Comparison of ENCODE assay signal across 12 cellular contexts in genomic region chr1:46369542-46370213, GRCh38. TPM values are rescaled to one million over a fixed set of nuclear protein-coding genes. Genes with fewer than 3 reads are reported as not detected.
DNase-seq lines count a peak whose midpoint lies in the region; ATAC-seq and TF ChIP-seq lines count a peak whose summit lies in the region.
"Had no signal": no experiment of that assay in that cellular context is flagged by ENCODE, and none has a peak within 500 bp of the region (broad histone marks: within the 10 kb centered on the region; RNA-seq: fewer than 3 reads in every experiment).

No MANE protein-coding gene starts in this region.

- H3K27ac Mint-ChIP-seq in activated naive CD8-positive, alpha-beta T cell treated with anti-CD3 and anti-CD28 coated beads, Interleukin-2, amount 10 ng/mL, durations not matched to agents 7 days and 5 days, result peak overlapping the region; percentile 3
- H3K27ac Mint-ChIP-seq in activated naive CD8-positive, alpha-beta T cell treated with anti-CD3 and anti-CD28 coated beads for 36 hours, result no peak overlapping the region
- H3K27ac Mint-ChIP-seq in dendritic cell treated with granulocyte-macrophage colony-stimulating factor and Interleukin-4, amounts not matched to agents 40 ng/mL and 50 ng/mL, for 4 days, result peak overlapping the region; percentile 78
- H3K27ac Mint-ChIP-seq in stimulated activated naive B cell treated with anti-CD40 and anti-IgM and Interleukin-4, amounts not matched to agents 10 μg/mL and 1 μg/mL and 100 μg/mL, for 72 hours, result peak overlapping the region; percentile 90

- peak overlapping the region; percentile 57 for H3K27ac ChIP-seq in Karpas-422 (ENCODE audit: low read length)
- H3K27ac ChIP-seq: sigmoid colon, upper lobe of left lung had no signal

- H3K9me3 Mint-ChIP-seq in activated naive CD8-positive, alpha-beta T cell treated with anti-CD3 and anti-CD28 coated beads, Interleukin-2, amount 10 ng/mL, durations not matched to agents 7 days and 5 days, result no peaks in the 10 kb centered on the region
- no peaks in the 10 kb centered on the region for H3K9me3 Mint-ChIP-seq in activated naive CD8-positive, alpha-beta T cell treated with anti-CD3 and anti-CD28 coated beads for 36 hours
- H3K9me3 Mint-ChIP-seq in dendritic cell treated with granulocyte-macrophage colony-stimulating factor and Interleukin-4, amounts not matched to agents 40 ng/mL and 50 ng/mL, for 4 days, result no peaks in the 10 kb centered on the region
- H3K9me3 Mint-ChIP-seq in stimulated activated naive B cell treated with anti-CD40 and anti-IgM and Interleukin-4, amounts not matched to agents 10 μg/mL and 1 μg/mL and 100 μg/mL, for 72 hours, result peaks cover 2 to 4% of the 10 kb centered on the region in 2 donors

- H3K9me2 ChIP-seq in Karpas-422 (replicated peaks; ENCODE audit: insufficient read depth, low read length), result no peaks in the 10 kb centered on the region

- no peaks in the 10 kb centered on the region for H4K20me1 ChIP-seq in Karpas-422 (ENCODE audit: insufficient read depth, low read depth, low read length)

- peak overlapping the region; percentile 53 for H3K4me2 ChIP-seq in Karpas-422 (ENCODE audit: low read depth, low read length, poor library complexity, severe bottlenecking)

- peaks cover 40% of the 10 kb centered on the region for H3K4me1 ChIP-seq in Karpas-422 (ENCODE audit: low read length)
- H3K4me1 ChIP-seq in BE2C, result no peaks in the 10 kb centered on the region
- H3K4me1 ChIP-seq: sigmoid colon, upper lobe of left lung had no signal

- no peak for TF ChIP-seq CTCF in BE2C (IDR thresholded peaks at IDR 0.05; ENCODE audit: low read depth, low read length)

- H3K4me1 Mint-ChIP-seq in activated naive CD8-positive, alpha-beta T cell treated with anti-CD3 and anti-CD28 coated beads, Interleukin-2, amount 10 ng/mL, durations not matched to agents 7 days and 5 days, result peaks cover 6% of the 10 kb centered on the region
- peaks cover 3% of the 10 kb centered on the region for H3K4me1 Mint-ChIP-seq in activated naive CD8-positive, alpha-beta T cell treated with anti-CD3 and anti-CD28 coated beads for 36 hours
- peaks cover 45% of the 10 kb centered on the region for H3K4me1 Mint-ChIP-seq in dendritic cell treated with granulocyte-macrophage colony-stimulating factor and Interleukin-4, amounts not matched to agents 40 ng/mL and 50 ng/mL, for 4 days (ENCODE audit: low read depth)
- peaks cover 20 to 44% of the 10 kb centered on the region in 2 donors for H3K4me1 Mint-ChIP-seq in stimulated activated naive B cell treated with anti-CD40 and anti-IgM and Interleukin-4, amounts not matched to agents 10 μg/mL and 1 μg/mL and 100 μg/mL, for 72 hours

- H2AFZ ChIP-seq in Karpas-422 (ENCODE audit: low read length), result peak overlapping the region; percentile 22; the same call in 1 of the 2 replicates

- no peaks in the 10 kb centered on the region for H3K27me3 Mint-ChIP-seq in activated naive CD8-positive, alpha-beta T cell treated with anti-CD3 and anti-CD28 coated beads, Interleukin-2, amount 10 ng/mL, durations not matched to agents 7 days and 5 days
- H3K27me3 Mint-ChIP-seq in activated naive CD8-positive, alpha-beta T cell treated with anti-CD3 and anti-CD28 coated beads for 36 hours, result no peaks in the 10 kb centered on the region
- no peaks in the 10 kb centered on the region for H3K27me3 Mint-ChIP-seq in dendritic cell treated with granulocyte-macrophage colony-stimulating factor and Interleukin-4, amounts not matched to agents 40 ng/mL and 50 ng/mL, for 4 days
- no peaks in the 10 kb centered on the region for H3K27me3 Mint-ChIP-seq in stimulated activated naive B cell treated with anti-CD40 and anti-IgM and Interleukin-4, amounts not matched to agents 10 μg/mL and 1 μg/mL and 100 μg/mL, for 72 hours

- H3K4me3 Mint-ChIP-seq in activated naive CD8-positive, alpha-beta T cell treated with anti-CD3 and anti-CD28 coated beads, Interleukin-2, amount 10 ng/mL, durations not matched to agents 7 days and 5 days, result no peak overlapping the region
- H3K4me3 Mint-ChIP-seq in activated naive CD8-positive, alpha-beta T cell treated with anti-CD3 and anti-CD28 coated beads for 36 hours, result no peak overlapping the region
- no peak overlapping the region for H3K4me3 Mint-ChIP-seq in dendritic cell treated with granulocyte-macrophage colony-stimulating factor and Interleukin-4, amounts not matched to agents 40 ng/mL and 50 ng/mL, for 4 days
- peak overlapping the region; percentile 20 to 42 for H3K4me3 Mint-ChIP-seq in stimulated activated naive B cell treated with anti-CD40 and anti-IgM and Interleukin-4, amounts not matched to agents 10 μg/mL and 1 μg/mL and 100 μg/mL, for 72 hours

- DNase-seq in activated naive CD8-positive, alpha-beta T cell treated with anti-CD3 and anti-CD28 coated beads, Interleukin-2, amount 10 ng/mL, durations not matched to agents 7 days and 5 days, result no peak
- DNase-seq in activated naive CD8-positive, alpha-beta T cell treated with anti-CD3 and anti-CD28 coated beads for 36 hours, result no peak
- DNase-seq in Karpas-422 (peak; percentile 59), putamen (ENCODE audit: low spot score) (no peak), NCI-H82 treated with DMSO at 0.1 percent for 48 hours (lab: John Stamatoyannopoulos, UW; ENCODE audit: unreplicated experiment) (no peak), BE2C (no peak)
- DNase-seq in stimulated activated naive B cell treated with anti-CD40 and anti-IgM and Interleukin-4, amounts not matched to agents 10 μg/mL and 1 μg/mL and 100 μg/mL, for 72 hours, result no peak
- DNase-seq: sigmoid colon, upper lobe of left lung had no signal

- H3K9me3 ChIP-seq in Karpas-422 (ENCODE audit: low read length) (no peaks in the 10 kb centered on the region), BE2C (no peaks in the 10 kb centered on the region)
- H3K9me3 ChIP-seq: sigmoid colon, upper lobe of left lung had no signal

- H3K36me3 Mint-ChIP-seq in activated naive CD8-positive, alpha-beta T cell treated with anti-CD3 and anti-CD28 coated beads, Interleukin-2, amount 10 ng/mL, durations not matched to agents 7 days and 5 days, result peaks cover 21% of the 10 kb centered on the region
- H3K36me3 Mint-ChIP-seq in activated naive CD8-positive, alpha-beta T cell treated with anti-CD3 and anti-CD28 coated beads for 36 hours, result peaks cover 24% of the 10 kb centered on the region
- H3K36me3 Mint-ChIP-seq in dendritic cell treated with granulocyte-macrophage colony-stimulating factor and Interleukin-4, amounts not matched to agents 40 ng/mL and 50 ng/mL, for 4 days (ENCODE audit: low read depth), result peaks cover 51% of the 10 kb centered on the region
- H3K36me3 Mint-ChIP-seq in stimulated activated naive B cell treated with anti-CD40 and anti-IgM and Interleukin-4, amounts not matched to agents 10 μg/mL and 1 μg/mL and 100 μg/mL, for 72 hours, result peaks cover 36 to 46% of the 10 kb centered on the region in 2 donors

- H3K27me3 ChIP-seq in Karpas-422 (ENCODE audit: low read length) (no peaks in the 10 kb centered on the region), BE2C (no peaks in the 10 kb centered on the region)
- H3K27me3 ChIP-seq: sigmoid colon, upper lobe of left lung had no signal

- H3K4me3 ChIP-seq in Karpas-422 (ENCODE audit: low read length) (peak overlapping the region; percentile 35; the same call in 1 of the 2 replicates), BE2C (ENCODE audit: low read depth, low read length) (no peak overlapping the region)
- H3K4me3 ChIP-seq: sigmoid colon, upper lobe of left lung had no signal

- ATAC-seq in activated naive CD8-positive, alpha-beta T cell treated with anti-CD3 and anti-CD28 coated beads, Interleukin-2, amount 10 ng/mL, durations not matched to agents 7 days and 5 days (ENCODE audit: low read depth), result no peak
- ATAC-seq in stimulated activated naive B cell treated with anti-CD40 and anti-IgM and Interleukin-4, amounts not matched to agents 10 μg/mL and 1 μg/mL and 100 μg/mL, for 72 hours (replicated peaks), result peak; percentile 30 to 35

- POLR2A ChIA-PET in activated naive CD8-positive, alpha-beta T cell treated with anti-CD3 and anti-CD28 coated beads, Interleukin-2, amount 10 ng/mL, durations not matched to agents 7 days and 5 days (lab: Charles Lee), result no interaction called here

- H3K36me3 ChIP-seq in Karpas-422 (ENCODE audit: insufficient read depth, low read length), result peaks cover 5% of the 10 kb centered on the region; the same call in 1 of the 2 replicates
- H3K36me3 ChIP-seq in BE2C, result no peaks in the 10 kb centered on the region

- H3K9ac ChIP-seq in Karpas-422 (ENCODE audit: low read length), result peak overlapping the region; percentile 11; the same call in 1 of the 2 replicates

- no peaks in the 10 kb centered on the region for H3K79me2 ChIP-seq in Karpas-422 (ENCODE audit: low read length)

- intact Hi-C loops in dendritic cell treated with granulocyte-macrophage colony-stimulating factor and Interleukin-4, amounts not matched to agents 40 ng/mL and 50 ng/mL, for 4 days (cut with micrococcal nuclease), result no loop called here

RNA-seq across cellular contexts. Expression of gene FAAH, which starts 24.4 kb away (rescaled TPM):
- total RNA-seq in activated naive CD8-positive, alpha-beta T cell treated with anti-CD3 and anti-CD28 coated beads, Interleukin-2, amount 10 ng/mL, durations not matched to agents 7 days and 5 days, result 1 to 10 TPM; 5.3 to 6.9 TPM
- 1 to 10 TPM; 2.8 to 3.4 TPM for total RNA-seq in activated naive CD8-positive, alpha-beta T cell treated with anti-CD3 and anti-CD28 coated beads for 36 hours
- total RNA-seq in Karpas-422 (2014; rRNA removed; shearing (Covaris generic); ENCODE audit: low replicate concordance), result 1.3 TPM in 1 of 2 replicates, not detected in the other
- 7.5 TPM for polyA plus RNA-seq in BE2C (2012; ENCODE audit: insufficient read depth, insufficient read length, low read depth)
- total RNA-seq: G401, myocyte had no signal

RNA-seq across cellular contexts. Expression of gene NSUN4, which starts 29.1 kb away (rescaled TPM):
- 10 to 100 TPM; 23.2 to 24.9 TPM for total RNA-seq in activated naive CD8-positive, alpha-beta T cell treated with anti-CD3 and anti-CD28 coated beads, Interleukin-2, amount 10 ng/mL, durations not matched to agents 7 days and 5 days
- total RNA-seq in activated naive CD8-positive, alpha-beta T cell treated with anti-CD3 and anti-CD28 coated beads for 36 hours, result 10 to 100 TPM; 32.0 to 32.5 TPM
- total RNA-seq in Karpas-422 (2014; rRNA removed; shearing (Covaris generic); ENCODE audit: low replicate concordance), result 15.9 and 27.1 TPM in 2 replicates
- polyA plus RNA-seq in BE2C (2012; ENCODE audit: insufficient read depth, insufficient read length, low read depth), result 18.8 TPM

Comparison
In these comparisons a context has a peak if more than half of its experiments do, and no peak if none do; other contexts are left out.
1. H3K4me3 Mint-ChIP-seq: peak in stimulated activated naive B cell treated with anti-CD40 and anti-IgM and Interleukin-4, amounts not matched to agents 10 μg/mL and 1 μg/mL and 100 μg/mL, for 72 hours (2 of 2); none in activated naive CD8-positive, alpha-beta T cell treated with anti-CD3 and anti-CD28 coated beads, Interleukin-2, amount 10 ng/mL, durations not matched to agents 7 days and 5 days (single experiment), activated naive CD8-positive, alpha-beta T cell treated with anti-CD3 and anti-CD28 coated beads for 36 hours (single experiment) and dendritic cell treated with granulocyte-macrophage colony-stimulating factor and Interleukin-4, amounts not matched to agents 40 ng/mL and 50 ng/mL, for 4 days (single experiment).